In the genomic region with DNA sequence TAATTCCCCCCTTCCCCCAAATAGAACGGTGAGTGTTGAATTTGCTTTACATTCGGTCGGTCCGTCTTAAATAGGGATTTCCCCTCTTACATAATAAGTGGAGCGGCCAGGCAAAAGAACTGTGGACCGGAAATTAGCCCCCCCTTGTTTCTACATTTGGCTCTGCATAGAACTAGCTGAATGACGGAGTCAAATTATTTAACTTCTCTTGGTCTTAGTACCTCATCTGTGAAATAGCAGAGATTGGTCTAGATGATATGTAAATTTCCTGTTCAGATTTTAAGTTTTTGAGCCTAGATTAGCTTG, we compare ENCODE assay signal across 8 cellular contexts. TPM values are rescaled to one million over a fixed set of nuclear protein-coding genes. Genes with fewer than 3 reads are reported as not detected.
DNase-seq lines count a peak whose midpoint lies in the region; ATAC-seq and TF ChIP-seq lines count a peak whose summit lies in the region.

No MANE protein-coding gene starts in this region.

- H3K36me3 ChIP-seq in duodenal mucosa (ENCODE audit: control insufficient read depth in 1 of 2, insufficient read depth in 2 of 2, low read length in 2 of 2) (no peaks in the 10 kb centered on the region), HAP-1 (replicated peaks) (no peaks in the 10 kb centered on the region)

- no peak for ATAC-seq in activated T-cell treated with anti-CD3 and anti-CD28 coated beads, Interleukin-2, amount 50 U/mL, for 72 hours (replicated peaks in 1 of 2)
- peak; percentile 56 for ATAC-seq in HG03108 (IDR thresholded peaks at IDR 0.05; ENCODE audit: unreplicated experiment)

- DNase-seq in activated T-cell treated with anti-CD3 and anti-CD28 coated beads, Interleukin-2, amount 50 U/mL, for 72 hours = no peak
- no peak for DNase-seq in activated T-cell treated with anti-CD3 and anti-CD28 coated beads, Interleukin-2, amount 50 U/mL, for 1 hour
- DNase-seq in nephron progenitor cell (no peak), HAP-1 (ENCODE audit: low spot score in 2 of 2) (no peak), hippocampal formation (lab: John Stamatoyannopoulos, UW) (no peak)
- no peak for DNase-seq in activated CD4-positive, alpha-beta T cell treated with anti-CD3 and anti-CD28 coated beads for 48 hours

- TF ChIP-seq CTCF in nephron progenitor cell (IDR thresholded peaks at IDR 0.05) = no peak

- no peak overlapping the region for H3K27ac ChIP-seq in duodenal mucosa (ENCODE audit: low read depth, low read length)

- H3K9ac ChIP-seq in duodenal mucosa (ENCODE audit: low read depth in 1 of 2, low read length in 2 of 2) = peak overlapping the region in 1 of 2 donors; percentile 71

- peak overlapping the region; percentile 72 to 73 for H3K4me3 Mint-ChIP-seq in activated T-cell treated with anti-CD3 and anti-CD28 coated beads, Interleukin-2, amount 50 U/mL, for 72 hours
- H3K4me3 Mint-ChIP-seq in nephron progenitor cell = peak overlapping the region; percentile 86

- H3K4me3 ChIP-seq in duodenal mucosa (ENCODE audit: low read depth in 1 of 2, low read length in 2 of 2) = peak overlapping the region; percentile 71 to 95
- H3K4me3 ChIP-seq in HAP-1 = no peak overlapping the region

- H3K27ac Mint-ChIP-seq in activated T-cell treated with anti-CD3 and anti-CD28 coated beads, Interleukin-2, amount 50 U/mL, for 72 hours = no peak overlapping the region
- no peak overlapping the region for H3K27ac Mint-ChIP-seq in nephron progenitor cell

- H3K27me3 ChIP-seq in duodenal mucosa (ENCODE audit: control insufficient read depth in 1 of 2, insufficient read depth in 2 of 2, low read length in 2 of 2) = peaks cover 0 to 4% of the 10 kb centered on the region in 2 donors
- no peaks in the 10 kb centered on the region for H3K27me3 ChIP-seq in HAP-1 (ENCODE audit: low read depth)

- no peaks in the 10 kb centered on the region for H3K36me3 Mint-ChIP-seq in activated T-cell treated with anti-CD3 and anti-CD28 coated beads, Interleukin-2, amount 50 U/mL, for 72 hours (ENCODE audit: insufficient read depth in 2 of 2)
- H3K36me3 Mint-ChIP-seq in nephron progenitor cell (ENCODE audit: low read depth) = peaks cover 20% of the 10 kb centered on the region

- peaks cover 8 to 13% of the 10 kb centered on the region in 2 donors for H3K4me1 ChIP-seq in duodenal mucosa (ENCODE audit: control insufficient read depth in 1 of 2, insufficient read depth in 2 of 2, low read length in 2 of 2)
- H3K4me1 ChIP-seq in HAP-1 = peaks cover 12% of the 10 kb centered on the region

- H3K27me3 Mint-ChIP-seq in activated T-cell treated with anti-CD3 and anti-CD28 coated beads, Interleukin-2, amount 50 U/mL, for 72 hours (ENCODE audit: low read depth) = peaks cover 63% of the 10 kb centered on the region
- peaks cover 52% of the 10 kb centered on the region for H3K27me3 Mint-ChIP-seq in nephron progenitor cell (ENCODE audit: low read depth, poor library complexity)

- in situ Hi-C loops in HAP-1 (cut with MboI; ENCODE audit: low sequenced_read_pairs) = no loop called here

- H3K9me3 Mint-ChIP-seq in activated T-cell treated with anti-CD3 and anti-CD28 coated beads, Interleukin-2, amount 50 U/mL, for 72 hours = no peaks in the 10 kb centered on the region
- peaks cover 46% of the 10 kb centered on the region for H3K9me3 Mint-ChIP-seq in nephron progenitor cell

- H3K4me1 Mint-ChIP-seq in activated T-cell treated with anti-CD3 and anti-CD28 coated beads, Interleukin-2, amount 50 U/mL, for 72 hours (ENCODE audit: low read depth) = peaks cover 9% of the 10 kb centered on the region
- peaks cover 13% of the 10 kb centered on the region for H3K4me1 Mint-ChIP-seq in nephron progenitor cell

- H3K9me3 ChIP-seq in duodenal mucosa (ENCODE audit: control insufficient read depth in 1 of 2, low read length in 2 of 2) (no peaks in the 10 kb centered on the region), HAP-1 (peaks cover 2% of the 10 kb centered on the region; the same call in 1 of the 2 replicates)

RNA-seq across cellular contexts. Expression of gene SPATA18, which starts 1.3 kb away (rescaled TPM):
- total RNA-seq in activated T-cell treated with anti-CD3 and anti-CD28 coated beads, Interleukin-2, amount 50 U/mL, for 72 hours = under 1 TPM in 1 of 2 donors, not detected in 1; 0.24 TPM

RNA-seq across cellular contexts. Expression of gene SGCB, which starts 14.3 kb away (rescaled TPM):
- total RNA-seq in activated T-cell treated with anti-CD3 and anti-CD28 coated beads, Interleukin-2, amount 50 U/mL, for 72 hours = 10 to 100 TPM; 18.2 to 18.8 TPM

RNA-seq across cellular contexts. Expression of gene LRRC66, which starts 32.3 kb away (rescaled TPM):
- under 1 TPM; 0.72 to 0.77 TPM for total RNA-seq in activated T-cell treated with anti-CD3 and anti-CD28 coated beads, Interleukin-2, amount 50 U/mL, for 72 hours
